ENCODE assay signal across 18 cellular contexts in the genomic region with DNA sequence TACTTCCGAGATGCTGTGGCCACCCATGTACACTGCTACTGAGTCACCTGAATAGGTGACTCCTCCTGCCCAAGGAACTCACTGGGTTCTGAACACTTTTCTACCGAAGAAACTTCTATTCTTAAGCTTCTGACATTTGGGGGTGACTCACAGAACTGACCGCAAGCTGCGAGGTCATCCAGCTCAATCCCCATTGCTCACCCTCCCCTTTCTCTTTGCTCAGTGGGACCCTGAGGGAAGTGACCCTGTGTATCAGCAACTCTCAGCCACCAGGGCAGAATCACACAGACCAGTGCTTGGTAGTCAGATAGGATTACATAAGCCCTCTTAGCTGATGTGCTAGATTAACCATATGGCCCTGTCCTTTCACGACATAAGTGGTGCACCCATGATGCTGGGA. TPM values are rescaled to one million over a fixed set of nuclear protein-coding genes. Genes with fewer than 3 reads are reported as not detected.
DNase-seq lines count a peak whose midpoint lies in the region; ATAC-seq, FAIRE-seq and TF ChIP-seq lines count a peak whose summit lies in the region.
"Had no signal": no experiment of that assay in that cellular context is flagged by ENCODE, and none has a peak within 500 bp of the region (broad histone marks: within the 10 kb centered on the region; RNA-seq: fewer than 3 reads in every experiment).

No MANE protein-coding gene starts in this region.

- H3K36me3 ChIP-seq in SJSA1 (no peaks in the 10 kb centered on the region), thyroid gland (no peaks in the 10 kb centered on the region)

- peak overlapping the region; percentile 97 for H3K27ac Mint-ChIP-seq in HFFc6
- H3K27ac Mint-ChIP-seq: activated B cell treated with CpG ODN at 0.5 μM for 24 hours; activated T-cell treated with anti-CD3 and anti-CD28 coated beads, Interleukin-2, amount 50 U/mL, for 24 hours; natural killer cell treated with Interleukin-12 subunit alpha and Interleukin-12 subunit beta and Interleukin-15 and Interleukin-18, amount 100 ng/mL, for 72 hours had no signal

- FAIRE-seq in A549 (lab: Jason Lieb, UNC), result no peak
- FAIRE-seq: GM18507 had no signal

- H3K4me3 Mint-ChIP-seq in HFFc6, result peak overlapping the region; percentile 83
- H3K4me3 Mint-ChIP-seq: activated B cell treated with CpG ODN at 0.5 μM for 24 hours; activated T-cell treated with anti-CD3 and anti-CD28 coated beads, Interleukin-2, amount 50 U/mL, for 24 hours; natural killer cell treated with Interleukin-12 subunit alpha and Interleukin-12 subunit beta and Interleukin-15 and Interleukin-18, amount 100 ng/mL, for 72 hours had no signal

- peaks cover 18% of the 10 kb centered on the region for H3K36me3 Mint-ChIP-seq in HFFc6 (ENCODE audit: low read depth)
- H3K36me3 Mint-ChIP-seq: natural killer cell treated with Interleukin-12 subunit alpha and Interleukin-12 subunit beta and Interleukin-15 and Interleukin-18, amount 100 ng/mL, for 72 hours had no signal

- H3K27ac ChIP-seq in A549 (peak overlapping the region; percentile 82 to 87; a peak in 5 of 6 replicates), SJSA1 (peak overlapping the region; percentile 85), thyroid gland (no peak overlapping the region)
- H3K27ac ChIP-seq: body of pancreas, tibial artery had no signal

- CTCF ChIA-PET in A549 (lab: Yijun Ruan, JAX), result interaction anchor here (1.4 to 2.0 kb wide), 2 partner anchors 14 to 29 kb away, joined by 3 to 7 read pairs; no protein-coding TSS in a partner anchor

- POLR2A ChIA-PET in A549 (lab: Yijun Ruan, JAX), result no interaction called here

- no peak for TF ChIP-seq POLR2A in A549 (IDR thresholded peaks at IDR 0.05; ENCODE audit: low read length)
- TF ChIP-seq POLR2A in thyroid gland (IDR thresholded peaks at IDR 0.05), result no peak

- WGBS in A549 (ENCODE audit: missing lambda C conversion rate), result 61% methylated on average over 5 of the region's 5 CpGs
- 91 to 93% methylated on average over 5 of the region's 5 CpGs for WGBS in thyroid gland, 2 donors

- TF ChIP-seq CTCF in A549 (IDR thresholded peaks at IDR 0.05) (no peak), HFFc6 (IDR thresholded peaks at IDR 0.05) (peak; percentile 23; the same call in 1 of the 2 replicates), thyroid gland (IDR thresholded peaks at IDR 0.05) (no peak)

- H3K4me1 ChIP-seq in A549 (peaks cover 61% of the 10 kb centered on the region), SJSA1 (replicated peaks) (peaks cover 61% of the 10 kb centered on the region), thyroid gland (no peaks in the 10 kb centered on the region)
- H3K4me1 ChIP-seq: body of pancreas, tibial artery had no signal

- peak in 1 of 2 experiments; percentile 8 for DNase-seq in A549 (ENCODE audit: low read depth in 1 of 2, low spot score in 1 of 2)
- DNase-seq in HFFc6, result peak; percentile 61
- DNase-seq in SJSA1 (ENCODE audit: low read depth in 1 of 2, low spot score in 2 of 2), result peak; percentile 55 to 65
- peak; percentile 43 for DNase-seq in fibroblast of peridontal ligament (ENCODE audit: extremely low read depth)
- DNase-seq in Ammon's horn (ENCODE audit: low spot score), result no peak
- DNase-seq in thyroid gland, result no peak
- DNase-seq in NOMO-1 treated with dmso at 0.1 percent for 144 hours (lab: John Stamatoyannopoulos, UW; ENCODE audit: unreplicated experiment), result no peak
- DNase-seq: activated B cell treated with CpG ODN at 0.5 μM for 24 hours; activated T-cell treated with anti-CD3 and anti-CD28 coated beads, Interleukin-2, amount 50 U/mL, for 24 hours; DND-41; SHP77 treated with DMSO at 0.1 percent for 48 hours; tibial artery had no signal

- peaks cover 90% of the 10 kb centered on the region for H3K4me1 Mint-ChIP-seq in HFFc6 (ENCODE audit: low read depth)
- H3K4me1 Mint-ChIP-seq: activated B cell treated with CpG ODN at 0.5 μM for 24 hours had no signal

- H3K4me3 ChIP-seq in A549, result no peak overlapping the region
- no peak overlapping the region for H3K4me3 ChIP-seq in SJSA1
- no peak overlapping the region for H3K4me3 ChIP-seq in thyroid gland (replicated peaks in 1 of 3)
- H3K4me3 ChIP-seq: body of pancreas, tibial artery had no signal

- TF ChIP-seq RAD21 in A549 (conservative IDR thresholded peaks at IDR 0.05 in 1 of 2, IDR thresholded peaks at IDR 0.05 in 1 of 2), result no peak

- TF ChIP-seq EP300 in A549 (IDR thresholded peaks at IDR 0.05), result no peak

- no peaks in the 10 kb centered on the region for H3K9me3 ChIP-seq in A549
- no peaks in the 10 kb centered on the region for H3K9me3 ChIP-seq in SJSA1 (replicated peaks)
- H3K9me3 ChIP-seq in thyroid gland, result no peaks in the 10 kb centered on the region
- H3K9me3 ChIP-seq: body of pancreas, tibial artery had no signal

- intact Hi-C loops in thyroid gland (cut with DNase I), result no loop called here

- no peaks in the 10 kb centered on the region for H3K27me3 ChIP-seq in SJSA1 (replicated peaks)
- H3K27me3 ChIP-seq in thyroid gland, result no peaks in the 10 kb centered on the region
- H3K27me3 ChIP-seq: body of pancreas, tibial artery had no signal

- no peaks in the 10 kb centered on the region for H3K9me3 Mint-ChIP-seq in HFFc6
- H3K9me3 Mint-ChIP-seq: activated B cell treated with CpG ODN at 0.5 μM for 24 hours; activated T-cell treated with anti-CD3 and anti-CD28 coated beads, Interleukin-2, amount 50 U/mL, for 24 hours; natural killer cell treated with Interleukin-12 subunit alpha and Interleukin-12 subunit beta and Interleukin-15 and Interleukin-18, amount 100 ng/mL, for 72 hours had no signal

- ATAC-seq in A549 (no peak; a peak in 1 of 6 replicates), HG03521 (IDR thresholded peaks at IDR 0.05; ENCODE audit: unreplicated experiment) (no peak)
- ATAC-seq: body of pancreas; esophagus mucosa; natural killer cell treated with Interleukin-12 subunit alpha and Interleukin-12 subunit beta and Interleukin-15 and Interleukin-18, amount 100 ng/mL, for 72 hours; sciatic nerve had no signal

- peaks cover 2% of the 10 kb centered on the region for H3K27me3 Mint-ChIP-seq in HFFc6 (ENCODE audit: insufficient read depth)
- H3K27me3 Mint-ChIP-seq: activated B cell treated with CpG ODN at 0.5 μM for 24 hours had no signal

- H3K4me2 ChIP-seq in A549, result peak overlapping the region; percentile 81; the same call in 2 of the 3 replicates

TF ChIP-seq in A549, 52 proteins besides CTCF, POLR2A, EP300 and RAD21:
- TF ChIP-seq ZSCAN20 (CRISPR knock-in tag; IDR thresholded peaks at IDR 0.05), result no peak
- no peak for TF ChIP-seq ZC3H11A (IDR thresholded peaks at IDR 0.05)
- TF ChIP-seq FOSL2 (IDR thresholded peaks at IDR 0.05), result no peak
- TF ChIP-seq FOSL2 (CRISPR knock-in tag; IDR thresholded peaks at IDR 0.05), result peak; percentile 29; the same call in 1 of the 2 replicates
- TF ChIP-seq BHLHE40 (IDR thresholded peaks at IDR 0.05; ENCODE audit: low read depth, low read length), result no peak
- TF ChIP-seq E2F6 (IDR thresholded peaks at IDR 0.05; ENCODE audit: borderline replicate concordance, low read depth), result no peak
- TF ChIP-seq ZFP36 (IDR thresholded peaks at IDR 0.05; ENCODE audit: borderline replicate concordance, partially characterized antibody), result no peak
- TF ChIP-seq ATOH8 (CRISPR knock-in tag; IDR thresholded peaks at IDR 0.05; ENCODE audit: low read depth), result no peak

RNA-seq across cellular contexts. Expression of gene INSYN2A, which starts 46.3 kb away (rescaled TPM):
- polyA plus RNA-seq in A549 (2011; rRNA removed), result 0.20 and 0.25 TPM in 2 replicates
- 0.19 and 0.25 TPM in 2 replicates for polyA plus RNA-seq in A549 (2012; cell fraction: cytosol; rRNA removed)
- 0.20 and 0.23 TPM in 2 replicates for polyA plus RNA-seq in A549 (2012; cell fraction: nucleus; rRNA removed)
- polyA plus RNA-seq in A549 (2017; fragmentation: RNase III; extraction: RNeasy Plus Mini Kit Qiagen cat#74134 plus additional on column Dnase treatment), result 0.47 to 0.62 TPM (median 0.54 TPM) in 3 replicates
- polyA minus RNA-seq in A549 (2011; rRNA and poly(A)+ RNA removed), result 0.24 and 0.25 TPM in 2 replicates
- under 1 TPM; 0.05 to 0.24 (median 0.20) TPM for total RNA-seq in HFFc6 (2021; fragmentation: NEBNext Ultra II Directional; extraction: Animal tissue kit (Norgen Biotek cat#: 25700))
- total RNA-seq in SJSA1 (2014; rRNA removed; shearing (Covaris generic)), result not detected in 2 replicates
- under 1 TPM in 1 of 4 donors, not detected in 3; 0.27 TPM for total RNA-seq in thyroid gland
- total RNA-seq: activated B cell treated with CpG ODN at 0.5 μM for 24 hours; body of pancreas; esophagus mucosa; natural killer cell treated with Interleukin-12 subunit alpha and Interleukin-12 subunit beta and Interleukin-15 and Interleukin-18, amount 100 ng/mL, for 72 hours; sciatic nerve had no signal

Comparison
In these comparisons a context has a peak if more than half of its experiments do, and no peak if none do; other contexts are left out.
1. DNase-seq: peak in HFFc6 (single experiment), SJSA1 (2 of 2) and fibroblast of peridontal ligament (single experiment); none in Ammon's horn (single experiment), thyroid gland (0 of 2) and NOMO-1 treated with dmso at 0.1 percent for 144 hours (single experiment).
2. H3K27ac ChIP-seq: peak in A549 (2 of 2) and SJSA1 (single experiment); none in thyroid gland (0 of 3).